Comparison of ENCODE assay signal across 1 cellular context in the genomic region with DNA sequence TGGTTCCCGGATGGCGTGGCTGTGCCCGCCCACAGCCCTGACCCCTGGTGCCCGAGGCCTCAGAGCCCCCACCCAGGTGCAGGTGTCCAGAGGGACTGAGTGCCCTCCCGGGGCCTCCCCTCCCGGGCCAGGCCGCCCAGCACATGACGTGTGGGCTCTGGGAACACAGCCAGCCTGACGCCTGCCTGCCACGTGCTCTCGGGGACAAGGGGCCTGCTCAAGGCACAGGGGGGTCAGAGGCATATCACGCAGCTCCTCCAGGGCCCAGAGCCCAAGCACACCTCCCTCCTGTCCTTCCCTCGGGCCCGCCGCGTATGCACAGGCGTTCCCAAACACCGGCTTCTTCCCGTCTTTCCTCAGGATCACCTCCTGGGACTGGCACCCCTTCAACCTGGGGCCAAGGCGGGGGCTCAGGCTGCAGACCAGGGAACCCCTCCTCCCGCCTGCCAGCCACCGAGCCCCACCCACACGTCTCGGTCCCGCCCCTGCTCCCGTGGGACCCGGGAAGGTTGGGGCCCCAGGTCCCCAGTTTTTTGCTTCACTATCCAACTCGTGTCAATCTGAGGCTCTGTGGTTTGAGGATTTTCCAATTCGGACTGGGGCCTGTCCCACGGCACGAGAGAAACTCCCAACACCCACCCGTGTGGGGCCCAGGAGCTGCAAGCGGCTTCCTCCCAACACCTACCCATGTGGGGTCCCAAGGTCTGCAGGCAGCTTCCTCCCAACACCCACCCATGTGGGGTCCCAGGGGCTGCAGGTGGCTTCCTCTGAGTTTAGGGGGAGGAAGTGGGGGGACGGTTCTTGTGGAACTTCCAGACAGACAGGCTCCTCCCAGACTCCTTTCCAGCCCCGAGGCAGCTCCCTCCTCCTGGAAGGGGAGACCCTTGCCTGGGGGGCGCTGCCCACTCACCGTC.
TF ChIP-seq lines count a peak whose summit lies in the region.

No MANE protein-coding gene starts in this region.

TF ChIP-seq in K562, 482 proteins besides CTCF, POLR2A, EP300 and RAD21 (continued from another document):
- TF ChIP-seq ZBTB7A (IDR thresholded peaks at IDR 0.05; ENCODE audit: borderline replicate concordance, control insufficient read depth, low read depth, low read length) (peak; percentile 17; the same call in 1 of the 2 replicates), EP400 (IDR thresholded peaks at IDR 0.05) (no peak), CCAR2 (IDR thresholded peaks at IDR 0.05; ENCODE audit: low read depth, low read length) (no peak), FUS (optimal IDR thresholded peaks at IDR 0.05; ENCODE audit: low read depth, low read length) (no peak), ZNF224 (CRISPR knock-in tag; IDR thresholded peaks at IDR 0.05) (no peak), XRCC5 (IDR thresholded peaks at IDR 0.05; ENCODE audit: low read depth, low read length) (no peak), DACH1 (IDR thresholded peaks at IDR 0.05; ENCODE audit: partially characterized antibody) (no peak), ZNF124 (CRISPR knock-in tag; IDR thresholded peaks at IDR 0.05) (no peak), ATF1 (CRISPR knock-in tag; IDR thresholded peaks at IDR 0.05) (no peak), ATF1 (tag; IDR thresholded peaks at IDR 0.05) (peak; percentile 43; the same call in 1 of the 2 replicates), MTA1 (IDR thresholded peaks at IDR 0.05; ENCODE audit: borderline replicate concordance) (no peak), NFRKB (IDR thresholded peaks at IDR 0.05; ENCODE audit: low read depth) (no peak), HDAC6 (IDR thresholded peaks at IDR 0.05; ENCODE audit: low read depth, low read length) (no peak), NEUROD1 (IDR thresholded peaks at IDR 0.05; ENCODE audit: borderline replicate concordance, low read depth, low read length, partially characterized antibody) (no peak), SMAD4 (CRISPR knock-in tag; conservative IDR thresholded peaks at IDR 0.05) (no peak), HDAC2 (IDR thresholded peaks at IDR 0.05) (no peak), NR2C1 (IDR thresholded peaks at IDR 0.05) (no peak), NR2C1 (tag; IDR thresholded peaks at IDR 0.05) (no peak), CBFA2T2 (conservative IDR thresholded peaks at IDR 0.05) (no peak)
- TF ChIP-seq, protein P1, sequence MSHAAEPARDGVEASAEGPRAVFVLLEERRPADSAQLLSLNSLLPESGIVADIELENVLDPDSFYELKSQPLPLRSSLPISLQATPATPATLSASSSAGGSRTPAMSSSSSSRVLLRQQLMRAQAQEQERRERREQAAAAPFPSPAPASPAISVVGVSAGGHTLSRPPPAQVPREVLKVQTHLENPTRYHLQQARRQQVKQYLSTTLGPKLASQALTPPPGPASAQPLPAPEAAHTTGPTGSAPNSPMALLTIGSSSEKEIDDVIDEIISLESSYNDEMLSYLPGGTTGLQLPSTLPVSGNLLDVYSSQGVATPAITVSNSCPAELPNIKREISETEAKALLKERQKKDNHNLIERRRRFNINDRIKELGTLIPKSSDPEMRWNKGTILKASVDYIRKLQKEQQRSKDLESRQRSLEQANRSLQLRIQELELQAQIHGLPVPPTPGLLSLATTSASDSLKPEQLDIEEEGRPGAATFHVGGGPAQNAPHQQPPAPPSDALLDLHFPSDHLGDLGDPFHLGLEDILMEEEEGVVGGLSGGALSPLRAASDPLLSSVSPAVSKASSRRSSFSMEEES (CRISPR knock-in tag; IDR thresholded peaks at IDR 0.05) = no peak
- TF ChIP-seq, protein P2, sequence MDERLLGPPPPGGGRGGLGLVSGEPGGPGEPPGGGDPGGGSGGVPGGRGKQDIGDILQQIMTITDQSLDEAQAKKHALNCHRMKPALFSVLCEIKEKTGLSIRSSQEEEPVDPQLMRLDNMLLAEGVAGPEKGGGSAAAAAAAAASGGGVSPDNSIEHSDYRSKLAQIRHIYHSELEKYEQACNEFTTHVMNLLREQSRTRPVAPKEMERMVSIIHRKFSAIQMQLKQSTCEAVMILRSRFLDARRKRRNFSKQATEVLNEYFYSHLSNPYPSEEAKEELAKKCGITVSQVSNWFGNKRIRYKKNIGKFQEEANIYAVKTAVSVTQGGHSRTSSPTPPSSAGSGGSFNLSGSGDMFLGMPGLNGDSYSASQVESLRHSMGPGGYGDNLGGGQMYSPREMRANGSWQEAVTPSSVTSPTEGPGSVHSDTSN (CRISPR knock-in tag; IDR thresholded peaks at IDR 0.05; ENCODE audit: low read depth) = no peak
- TF ChIP-seq, protein P2 (tag; conservative IDR thresholded peaks at IDR 0.05; ENCODE audit: low read depth) = no peak
- TF ChIP-seq, protein P3, sequence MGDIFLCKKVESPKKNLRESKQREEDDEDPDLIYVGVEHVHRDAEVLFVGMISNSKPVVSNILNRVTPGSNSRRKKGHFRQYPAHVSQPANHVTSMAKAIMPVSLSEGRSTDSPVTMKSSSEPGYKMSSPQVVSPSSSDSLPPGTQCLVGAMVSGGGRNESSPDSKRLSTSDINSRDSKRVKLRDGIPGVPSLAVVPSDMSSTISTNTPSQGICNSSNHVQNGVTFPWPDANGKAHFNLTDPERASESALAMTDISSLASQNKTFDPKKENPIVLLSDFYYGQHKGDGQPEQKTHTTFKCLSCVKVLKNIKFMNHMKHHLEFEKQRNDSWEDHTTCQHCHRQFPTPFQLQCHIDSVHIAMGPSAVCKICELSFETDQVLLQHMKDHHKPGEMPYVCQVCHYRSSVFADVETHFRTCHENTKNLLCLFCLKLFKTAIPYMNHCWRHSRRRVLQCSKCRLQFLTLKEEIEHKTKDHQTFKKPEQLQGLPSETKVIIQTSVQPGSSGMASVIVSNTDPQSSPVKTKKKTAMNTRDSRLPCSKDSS (IDR thresholded peaks at IDR 0.05; ENCODE audit: low read depth, partially characterized antibody) = no peak
